8 cellular contexts compared by ENCODE assay signal in genomic region chr14:103847439-103847953, GRCh38. TPM values are rescaled to one million over a fixed set of nuclear protein-coding genes. Genes with fewer than 3 reads are reported as not detected.
DNase-seq lines count a peak whose midpoint lies in the region; ATAC-seq and TF ChIP-seq lines count a peak whose summit lies in the region.

Gene PPP1R13B (minus strand): TSS chr14:103847575. CDS start chr14:103847307, 268 bp downstream.

- POLR2A ChIA-PET in activated CD4-positive, alpha-beta T cell treated with anti-CD3 and anti-CD28 coated beads, Interleukin-2, amount 10 ng/mL, durations not matched to agents 7 days and 5 days (lab: Charles Lee) = no interaction called here

- no peaks in the 10 kb centered on the region for H3K9me3 Mint-ChIP-seq in activated CD4-positive, alpha-beta T cell treated with anti-CD3 and anti-CD28 coated beads, Interleukin-2, amount 10 ng/mL, durations not matched to agents 7 days and 5 days

- no peak for TF ChIP-seq CTCF in AG09309 (IDR thresholded peaks at IDR 0.05; ENCODE audit: control insufficient read depth, insufficient read depth, low read depth, low read length, missing control alignments)

- peak within 1 kb of the TSS; percentile 69 for H3K27ac Mint-ChIP-seq in activated CD4-positive, alpha-beta T cell treated with anti-CD3 and anti-CD28 coated beads, Interleukin-2, amount 10 ng/mL, durations not matched to agents 7 days and 5 days

- H3K36me3 Mint-ChIP-seq in activated CD4-positive, alpha-beta T cell treated with anti-CD3 and anti-CD28 coated beads, Interleukin-2, amount 10 ng/mL, durations not matched to agents 7 days and 5 days (ENCODE audit: low read depth) = no peaks in the 10 kb centered on the region

- ATAC-seq in GM19023 (IDR thresholded peaks at IDR 0.05; ENCODE audit: unreplicated experiment) = peak; percentile 88
- ATAC-seq in HG03196 (IDR thresholded peaks at IDR 0.05; ENCODE audit: unreplicated experiment) = peak; percentile 85
- peak; percentile 96 for ATAC-seq in left lobe of liver

- peak within 1 kb of the TSS; percentile 83 for H3K4me3 Mint-ChIP-seq in activated CD4-positive, alpha-beta T cell treated with anti-CD3 and anti-CD28 coated beads, Interleukin-2, amount 10 ng/mL, durations not matched to agents 7 days and 5 days

- CTCF ChIA-PET in activated CD4-positive, alpha-beta T cell treated with anti-CD3 and anti-CD28 coated beads, Interleukin-2, amount 10 ng/mL, durations not matched to agents 7 days and 5 days (lab: Charles Lee) = no interaction called here

- peak; percentile 20 for DNase-seq in AG09309 (ENCODE audit: low read depth)
- DNase-seq in NCI-H510A treated with DMSO at 0.1 percent for 48 hours (lab: John Stamatoyannopoulos, UW) = peak; percentile 73
- peak; percentile 90 for DNase-seq in activated CD4-positive, alpha-beta T cell treated with anti-CD3 and anti-CD28 coated beads, Interleukin-2, amount 10 ng/mL, durations not matched to agents 7 days and 5 days
- peak; percentile 50 for DNase-seq in cortex of kidney (lab: John Stamatoyannopoulos, UW)
- DNase-seq in left lobe of liver (ENCODE audit: low spot score) = peak; percentile 95
- peak; percentile 91 for DNase-seq in stimulated activated CD4-positive, alpha-beta T cell treated with anti-CD3 and anti-CD28 coated beads, Interleukin-1b, Interleukin-23, amount 100 ng/mL, for 48 hours

- H3K4me3 ChIP-seq in AG09309 (ENCODE audit: control insufficient read depth, low read depth, low read length) = peak within 1 kb of the TSS; percentile 72

- H3K27me3 Mint-ChIP-seq in activated CD4-positive, alpha-beta T cell treated with anti-CD3 and anti-CD28 coated beads, Interleukin-2, amount 10 ng/mL, durations not matched to agents 7 days and 5 days = peaks cover 24% of the 10 kb centered on the region

- peaks cover 12% of the 10 kb centered on the region for H3K4me1 Mint-ChIP-seq in activated CD4-positive, alpha-beta T cell treated with anti-CD3 and anti-CD28 coated beads, Interleukin-2, amount 10 ng/mL, durations not matched to agents 7 days and 5 days

RNA-seq across cellular contexts. Expression of gene PPP1R13B, which starts in this region (rescaled TPM):
- total RNA-seq in activated CD4-positive, alpha-beta T cell treated with anti-CD3 and anti-CD28 coated beads, Interleukin-2, amount 10 ng/mL, durations not matched to agents 7 days and 5 days = 10 to 100 TPM; 11.6 to 12.0 TPM
- total RNA-seq in left lobe of liver = 15.3 TPM

Comparison
In these comparisons a context has a peak if more than half of its experiments do, and no peak if none do; other contexts are left out.
1. Peak in every context shown above with its lines: DNase-seq, ATAC-seq and H3K4me3 ChIP-seq.
2. DNase-seq: peak in every context shown above with its lines; median percentile 95 in left lobe of liver; 91 in stimulated activated CD4-positive, alpha-beta T cell treated with anti-CD3 and anti-CD28 coated beads, Interleukin-1b, Interleukin-23, amount 100 ng/mL, for 48 hours; 90 in activated CD4-positive, alpha-beta T cell treated with anti-CD3 and anti-CD28 coated beads, Interleukin-2, amount 10 ng/mL, durations not matched to agents 7 days and 5 days; 73 in NCI-H510A treated with DMSO at 0.1 percent for 48 hours; 50 in cortex of kidney; 20 in AG09309.